7 cellular contexts compared by ENCODE assay signal in the genomic region with DNA sequence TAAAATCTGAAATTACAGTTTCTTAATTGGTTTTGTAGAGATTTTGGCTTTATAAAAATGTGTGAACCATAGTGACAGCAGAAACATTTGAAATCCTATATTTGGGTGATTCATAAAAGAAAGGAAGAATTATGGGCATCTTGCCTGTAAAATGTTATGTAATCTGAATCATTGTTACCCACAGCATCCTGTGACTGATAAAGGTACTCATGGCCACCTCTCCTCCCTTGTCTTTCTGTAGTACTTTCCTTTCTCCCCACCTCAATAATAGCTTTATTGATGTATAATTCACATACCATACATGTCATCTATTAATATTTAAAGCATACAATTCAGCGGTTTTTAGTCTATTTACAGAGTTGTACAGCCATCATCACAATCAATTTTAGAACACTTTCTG. TPM values are rescaled to one million over a fixed set of nuclear protein-coding genes. Genes with fewer than 3 reads are reported as not detected.
"Had no signal": no experiment of that assay in that cellular context is flagged by ENCODE, and none has a peak within 500 bp of the region (broad histone marks: within the 10 kb centered on the region; RNA-seq: fewer than 3 reads in every experiment).

No MANE protein-coding gene starts in this region.

RNA-seq across cellular contexts. Expression of a gene that starts 28.5 kb away (rescaled TPM):
- total RNA-seq: LHCN-M2, MCF 10A, NCI-H460, OCI-LY7, Right ventricle myocardium inferior, SJCRH30, SK-MEL-5 had no signal

RNA-seq across cellular contexts. Expression of a gene that starts 30.8 kb away (rescaled TPM):
- total RNA-seq: NCI-H460, Right ventricle myocardium inferior, SJCRH30, SK-MEL-5 had no signal
